31 cellular contexts compared by ENCODE assay signal in the genomic region with DNA sequence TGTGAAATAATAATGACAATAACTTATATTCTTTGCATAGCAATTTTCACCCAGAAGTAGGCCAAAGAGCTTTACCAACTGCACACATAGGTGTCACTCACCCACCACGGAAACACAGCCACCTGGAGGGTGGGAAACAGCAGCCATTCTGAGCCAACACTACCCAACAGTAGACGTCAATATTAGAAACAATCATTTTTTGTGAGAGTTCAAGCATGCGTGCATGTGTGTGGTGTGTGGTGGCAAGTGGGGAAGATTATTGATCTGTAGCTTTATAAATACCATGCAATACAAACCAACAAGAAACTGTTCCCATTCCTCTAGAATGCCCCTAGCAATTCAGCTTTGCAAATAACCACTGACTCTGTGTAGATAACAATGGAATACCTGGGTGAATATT. TPM values are rescaled to one million over a fixed set of nuclear protein-coding genes. Genes with fewer than 3 reads are reported as not detected.
"Had no signal": no experiment of that assay in that cellular context is flagged by ENCODE, and none has a peak within 500 bp of the region (broad histone marks: within the 10 kb centered on the region; RNA-seq: fewer than 3 reads in every experiment).

No MANE protein-coding gene starts in this region.

- H3K9me3 ChIP-seq: body of pancreas, heart left ventricle, neutrophil, sigmoid colon, tibial nerve had no signal

- ATAC-seq: activated CD4-positive, CD25-positive, alpha-beta regulatory T cell treated with anti-CD3 and anti-CD28 coated beads, Interleukin-2, amount 50 U/mL, for 24 hours; body of pancreas; heart left ventricle; stimulated activated memory B cell treated with anti-CD40 and anti-IgM and Interleukin-4, amounts not matched to agents 10 μg/mL and 1 μg/mL and 100 μg/mL, for 72 hours; stimulated activated naive CD8-positive, alpha-beta T cell treated with anti-CD3 and anti-CD28 coated beads, Interleukin-15, amount 100 ng/mL, for 72 hours had no signal

- H3K4me3 ChIP-seq: body of pancreas, cardiac muscle cell, heart left ventricle, lung, sigmoid colon, tibial nerve had no signal

- H3K27ac ChIP-seq: cardiac muscle cell, neutrophil, sigmoid colon, tibial nerve, VCaP had no signal

- H3K27me3 ChIP-seq: body of pancreas, cardiac muscle cell, heart left ventricle, neutrophil, sigmoid colon, tibial nerve had no signal

- DNase-seq: activated CD4-positive, alpha-beta memory T cell treated with anti-CD3 and anti-CD28 coated beads for 36 hours; activated CD4-positive, alpha-beta T cell treated with anti-CD3 and anti-CD28 coated beads, Interleukin-2, amount 10 ng/mL, durations not matched to agents 24 days and 14 days; activated CD8-positive, alpha-beta memory T cell treated with anti-CD3 and anti-CD28 coated beads, Interleukin-2, amount 50 U/mL, for 4 hours; activated gamma-delta T cell; activated naive CD4-positive, alpha-beta T cell treated with anti-CD3 and anti-CD28 coated beads, Interleukin-2, amount 50 U/mL, for 16 hours; activated T-cell treated with anti-CD3 and anti-CD28 coated beads, Interleukin-2, amount 50 U/mL, for 1 hour; aorta; body of pancreas; cortex of kidney; foreskin fibroblast; heart left ventricle; hypothalamus; immature natural killer cell; sigmoid colon; small intestine; stimulated activated CD4-positive, alpha-beta T cell treated with anti-CD3 and anti-CD28 coated beads, Interleukin-1b, Interleukin-23, amount 100 ng/mL, for 48 hours; stimulated activated CD4-positive, alpha-beta T cell treated with anti-CD3 and anti-CD28 coated beads, Interleukin-4, amount 100 ng/mL, for 4 hours; stimulated activated CD8-positive, alpha-beta memory T cell treated with anti-CD3 and anti-CD28 coated beads, Interleukin-4, amount 100 ng/mL, for 48 hours; stimulated activated naive CD8-positive, alpha-beta T cell treated with anti-CD3 and anti-CD28 coated beads, Interleukin-15, amount 100 ng/mL, for 72 hours; SW 1271; T-helper 9 cell had no signal

- FAIRE-seq: endothelial cell of umbilical vein, small intestine, TTC549 had no signal

- H3K36me3 ChIP-seq: neutrophil, sigmoid colon, tibial nerve had no signal

RNA-seq across cellular contexts. Expression of gene PROX1, which starts 19.1 kb away (rescaled TPM):
- total RNA-seq: activated CD4-positive, alpha-beta T cell treated with anti-CD3 and anti-CD28 coated beads, Interleukin-2, amount 10 ng/mL, durations not matched to agents 24 days and 14 days; activated CD8-positive, alpha-beta memory T cell treated with anti-CD3 and anti-CD28 coated beads for 36 hours had no signal
